8 cellular contexts compared by ENCODE assay signal in the genomic region with DNA sequence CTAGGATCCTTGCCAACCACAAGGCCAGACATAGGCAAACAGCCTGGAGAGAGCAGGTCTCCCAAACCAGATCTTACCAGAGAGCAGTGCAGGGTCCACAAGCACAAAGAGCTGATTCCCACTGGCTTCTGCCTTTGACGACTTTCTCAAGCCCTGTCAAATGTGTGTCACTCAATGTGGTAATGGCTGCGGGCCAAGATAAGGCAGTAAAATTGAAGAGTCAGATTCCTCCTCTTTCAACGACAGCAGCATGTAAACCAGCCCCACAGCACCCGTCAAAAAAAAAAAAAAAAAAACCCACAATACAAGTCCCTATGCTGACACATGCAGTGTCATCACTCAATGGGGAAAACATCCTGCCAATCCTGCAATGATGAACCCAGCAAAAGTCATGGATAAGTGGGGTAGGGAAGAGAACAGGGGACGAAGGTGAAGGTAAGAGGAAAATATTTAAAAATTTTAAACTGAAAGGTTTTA. TPM values are rescaled to one million over a fixed set of nuclear protein-coding genes. Genes with fewer than 3 reads are reported as not detected.
DNase-seq lines count a peak whose midpoint lies in the region; ATAC-seq and TF ChIP-seq lines count a peak whose summit lies in the region.

A gene with protein sequence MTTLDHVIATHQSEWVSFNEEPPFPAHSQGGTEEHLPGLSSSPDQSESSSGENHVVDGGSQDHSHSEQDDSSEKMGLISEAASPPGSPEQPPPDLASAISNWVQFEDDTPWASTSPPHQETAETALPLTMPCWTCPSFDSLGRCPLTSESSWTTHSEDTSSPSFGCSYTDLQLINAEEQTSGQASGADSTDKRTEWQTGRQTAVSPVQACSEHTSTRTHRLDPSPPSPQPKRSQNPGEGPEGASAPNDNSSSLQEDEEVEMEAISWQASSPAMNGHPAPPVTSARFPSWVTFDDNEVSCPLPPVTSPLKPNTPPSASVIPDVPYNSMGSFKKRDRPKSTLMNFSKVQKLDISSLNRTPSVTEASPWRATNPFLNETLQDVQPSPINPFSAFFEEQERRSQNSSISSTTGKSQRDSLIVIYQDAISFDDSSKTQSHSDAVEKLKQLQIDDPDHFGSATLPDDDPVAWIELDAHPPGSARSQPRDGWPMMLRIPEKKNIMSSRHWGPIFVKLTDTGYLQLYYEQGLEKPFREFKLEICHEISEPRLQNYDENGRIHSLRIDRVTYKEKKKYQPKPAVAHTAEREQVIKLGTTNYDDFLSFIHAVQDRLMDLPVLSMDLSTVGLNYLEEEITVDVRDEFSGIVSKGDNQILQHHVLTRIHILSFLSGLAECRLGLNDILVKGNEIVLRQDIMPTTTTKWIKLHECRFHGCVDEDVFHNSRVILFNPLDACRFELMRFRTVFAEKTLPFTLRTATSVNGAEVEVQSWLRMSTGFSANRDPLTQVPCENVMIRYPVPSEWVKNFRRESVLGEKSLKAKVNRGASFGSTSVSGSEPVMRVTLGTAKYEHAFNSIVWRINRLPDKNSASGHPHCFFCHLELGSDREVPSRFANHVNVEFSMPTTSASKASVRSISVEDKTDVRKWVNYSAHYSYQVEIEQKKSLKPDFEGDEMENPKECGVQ (minus strand): TSS at position 123 of the 477 bp plus-strand sequence. CDS start 1,942 bp downstream, outside the sequence.

- H3K36me3 Mint-ChIP-seq in progenitor cell of endocrine pancreas (ENCODE audit: insufficient read depth) = peaks cover 8% of the 10 kb centered on the region

- H3K27ac ChIP-seq in HEK293 (ENCODE audit: extremely low read depth, low read depth, low read length) = peak within 1 kb of the TSS; percentile 33; the same call in 1 of the 2 replicates
- peak within 1 kb of the TSS in 1 of 4 donors; percentile 66 for H3K27ac ChIP-seq in esophagus muscularis mucosa (replicated peaks in 1 of 4)

- no peaks in the 10 kb centered on the region for H3K27me3 Mint-ChIP-seq in progenitor cell of endocrine pancreas

- H3K4me3 Mint-ChIP-seq in progenitor cell of endocrine pancreas (ENCODE audit: low read depth) = no peak within 1 kb of the TSS

- TF ChIP-seq CTCF in HEK293 (tag by site-specific recombination; IDR thresholded peaks at IDR 0.05) (no peak), esophagus muscularis mucosa (IDR thresholded peaks at IDR 0.05) (no peak), progenitor cell of endocrine pancreas (IDR thresholded peaks at IDR 0.05; ENCODE audit: unreplicated experiment) (no peak)

- H3K27ac Mint-ChIP-seq in progenitor cell of endocrine pancreas = peak within 1 kb of the TSS; percentile 92

- TF ChIP-seq EP300 in esophagus muscularis mucosa (IDR thresholded peaks at IDR 0.05) = no peak

- H3K9me3 Mint-ChIP-seq in progenitor cell of endocrine pancreas (ENCODE audit: low read depth) = peaks cover 4% of the 10 kb centered on the region

- intact Hi-C loops in esophagus muscularis mucosa (cut with DNase I) = no loop called here

- no peaks in the 10 kb centered on the region for H3K27me3 ChIP-seq in esophagus muscularis mucosa

- CTCF ChIA-PET in HEK293 (lab: Yijun Ruan, JAX) = no interaction called here

- peak; percentile 59 for DNase-seq in AG08395 (ENCODE audit: low spot score)
- peak; percentile 87 for DNase-seq in RPMI8226
- DNase-seq in esophagus muscularis mucosa (ENCODE audit: extremely low spot score) = peak; percentile 91
- DNase-seq in progenitor cell of endocrine pancreas (ENCODE audit: low spot score, unreplicated experiment) = no peak

- H3K4me1 ChIP-seq in HEK293 (ENCODE audit: control insufficient read depth, insufficient read depth, low read length) = peaks cover 17% of the 10 kb centered on the region
- H3K4me1 ChIP-seq in esophagus muscularis mucosa = peaks cover 0 to 8% (median 0%) of the 10 kb centered on the region in 4 donors

- H3K36me3 ChIP-seq in HEK293 (ENCODE audit: control insufficient read depth in 2 of 2, insufficient read depth in 1 of 2, low read length in 2 of 2) (peaks cover 0 to 18% of the 10 kb centered on the region in 2 experiments; a peak in 2 of 3 replicates), esophagus muscularis mucosa (no peaks in the 10 kb centered on the region)

- no peaks in the 10 kb centered on the region for H3K9me3 ChIP-seq in HEK293 (ENCODE audit: control insufficient read depth, insufficient read depth, low read depth, low read length)
- H3K9me3 ChIP-seq in esophagus muscularis mucosa = peaks cover 0 to 3% (median 0%) of the 10 kb centered on the region in 4 donors

- H3K4me1 Mint-ChIP-seq in progenitor cell of endocrine pancreas (ENCODE audit: low read depth) = no peaks in the 10 kb centered on the region

- no peak for TF ChIP-seq POLR2A in esophagus muscularis mucosa (IDR thresholded peaks at IDR 0.05; ENCODE audit: low read depth)

- 41% methylated on average over 5 of the region's 5 CpGs for WGBS in esophagus muscularis mucosa

- no peak within 1 kb of the TSS for H3K4me3 ChIP-seq in HEK293 (ENCODE audit: low read depth, low read length)
- H3K4me3 ChIP-seq in esophagus muscularis mucosa = no peak within 1 kb of the TSS

- POLR2A ChIA-PET in HEK293 (lab: Yijun Ruan, JAX) = interaction anchor here (0.6 kb wide), 1 partner anchor 57 kb away, joined by 4 read pairs; no protein-coding TSS in a partner anchor

- ATAC-seq in HG02884 (IDR thresholded peaks at IDR 0.05; ENCODE audit: unreplicated experiment) (no peak), HG03460 (IDR thresholded peaks at IDR 0.05; ENCODE audit: unreplicated experiment) (no peak), GM21423 (IDR thresholded peaks at IDR 0.05; ENCODE audit: unreplicated experiment) (no peak)

TF ChIP-seq in HEK293, 187 proteins besides CTCF, POLR2A, EP300 and RAD21 (continues in another document):
- no peak for TF ChIP-seq ZNF155 (tag by site-specific recombination; IDR thresholded peaks at IDR 0.05)
- TF ChIP-seq PRDM6 (tag by site-specific recombination; IDR thresholded peaks at IDR 0.05) = no peak
- TF ChIP-seq ZNF146 (tag by site-specific recombination; IDR thresholded peaks at IDR 0.05) = no peak
- no peak for TF ChIP-seq ZNF530 (tag by site-specific recombination; IDR thresholded peaks at IDR 0.05; ENCODE audit: low read depth)
- TF ChIP-seq ZFP69B (tag by site-specific recombination; IDR thresholded peaks at IDR 0.05) = no peak
- no peak for TF ChIP-seq ZNF133 (tag by site-specific recombination; IDR thresholded peaks at IDR 0.05)
- TF ChIP-seq, protein P1, sequence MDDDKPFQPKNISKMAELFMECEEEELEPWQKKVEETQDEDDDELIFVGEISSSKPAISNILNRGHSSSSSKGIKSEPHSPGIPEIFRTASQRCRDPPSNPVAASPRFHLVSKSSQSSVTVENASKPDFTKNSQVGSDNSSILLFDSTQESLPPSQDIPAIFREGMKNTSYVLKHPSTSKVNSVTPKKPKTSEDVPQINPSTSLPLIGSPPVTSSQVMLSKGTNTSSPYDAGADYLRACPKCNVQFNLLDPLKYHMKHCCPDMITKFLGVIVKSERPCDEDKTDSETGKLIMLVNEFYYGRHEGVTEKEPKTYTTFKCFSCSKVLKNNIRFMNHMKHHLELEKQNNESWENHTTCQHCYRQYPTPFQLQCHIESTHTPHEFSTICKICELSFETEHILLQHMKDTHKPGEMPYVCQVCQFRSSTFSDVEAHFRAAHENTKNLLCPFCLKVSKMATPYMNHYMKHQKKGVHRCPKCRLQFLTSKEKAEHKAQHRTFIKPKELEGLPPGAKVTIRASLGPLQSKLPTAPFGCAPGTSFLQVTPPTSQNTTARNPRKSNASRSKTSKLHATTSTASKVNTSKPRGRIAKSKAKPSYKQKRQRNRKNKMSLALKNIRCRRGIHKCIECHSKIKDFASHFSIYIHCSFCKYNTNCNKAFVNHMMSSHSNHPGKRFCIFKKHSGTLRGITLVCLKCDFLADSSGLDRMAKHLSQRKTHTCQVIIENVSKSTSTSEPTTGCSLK (tag by site-specific recombination; IDR thresholded peaks at IDR 0.05) = no peak
- peak; percentile 39; the same call in 1 of the 2 replicates for TF ChIP-seq WT1 (tag by site-specific recombination; IDR thresholded peaks at IDR 0.05)
- peak; percentile 37; the same call in 1 of the 2 replicates for TF ChIP-seq ZNF335 (tag by site-specific recombination; conservative IDR thresholded peaks at IDR 0.05)
- TF ChIP-seq, protein P2, sequence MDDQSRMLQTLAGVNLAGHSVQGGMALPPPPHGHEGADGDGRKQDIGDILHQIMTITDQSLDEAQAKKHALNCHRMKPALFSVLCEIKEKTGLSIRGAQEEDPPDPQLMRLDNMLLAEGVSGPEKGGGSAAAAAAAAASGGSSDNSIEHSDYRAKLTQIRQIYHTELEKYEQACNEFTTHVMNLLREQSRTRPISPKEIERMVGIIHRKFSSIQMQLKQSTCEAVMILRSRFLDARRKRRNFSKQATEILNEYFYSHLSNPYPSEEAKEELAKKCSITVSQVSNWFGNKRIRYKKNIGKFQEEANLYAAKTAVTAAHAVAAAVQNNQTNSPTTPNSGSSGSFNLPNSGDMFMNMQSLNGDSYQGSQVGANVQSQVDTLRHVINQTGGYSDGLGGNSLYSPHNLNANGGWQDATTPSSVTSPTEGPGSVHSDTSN (CRISPR knock-in tag; IDR thresholded peaks at IDR 0.05) = no peak
- TF ChIP-seq ZBTB17 (tag by site-specific recombination; IDR thresholded peaks at IDR 0.05) = no peak
- TF ChIP-seq ZNF366 (tag by site-specific recombination; conservative IDR thresholded peaks at IDR 0.05) = no peak
- TF ChIP-seq HOXA7 (CRISPR knock-in tag; IDR thresholded peaks at IDR 0.05; ENCODE audit: borderline replicate concordance) = no peak

RNA-seq across cellular contexts. Expression of the gene that starts here (rescaled TPM):
- total RNA-seq in esophagus muscularis mucosa (1 to 10 TPM; 7.6 to 9.6 (median 8.8) TPM), progenitor cell of endocrine pancreas (73.6 and 77.2 TPM in 2 replicates)
